Comparison of ENCODE assay signal across 8 cellular contexts in genomic region chr9:132169672-132170392, GRCh38. TPM values are rescaled to one million over a fixed set of nuclear protein-coding genes. Genes with fewer than 3 reads are reported as not detected.
DNase-seq lines count a peak whose midpoint lies in the region; ATAC-seq lines count a peak whose summit lies in the region.

No MANE protein-coding gene starts in this region.

- H3K4me3 ChIP-seq in CD8-positive, alpha-beta memory T cell (ENCODE audit: low read length) = no peak overlapping the region

- intact Hi-C loops in Right ventricle myocardium superior (cut with DNase I) = loop anchor here (5.0 kb wide), 1 partner anchor 67 kb away; no protein-coding TSS in a partner anchor
- intact Hi-C loops in sciatic nerve (cut with DNase I) = no loop called here

- CTCF ChIA-PET in CD8-positive, alpha-beta memory T cell (lab: Charles Lee) = interaction anchor here (0.9 to 2.6 kb wide), 12 partner anchors 10 to 324 kb away, joined by 3 to 26 read pairs (median 4); no protein-coding TSS in a partner anchor

- no peaks in the 10 kb centered on the region for H3K36me3 ChIP-seq in CD8-positive, alpha-beta memory T cell (ENCODE audit: insufficient read depth, low read length)

- no peak overlapping the region for H3K27ac Mint-ChIP-seq in CD8-positive, alpha-beta memory T cell

- peak; percentile 32 to 64 (median 42) for DNase-seq in CD8-positive, alpha-beta memory T cell
- DNase-seq in HuH-7.5 (ENCODE audit: low spot score) = peak; percentile 75
- DNase-seq in SK-N-DZ (ENCODE audit: low spot score) = peak; percentile 78
- DNase-seq in activated naive CD4-positive, alpha-beta T cell (lab: John Stamatoyannopoulos, UW) = peak in 3 of 4 experiments; percentile 26 to 51 (median 32)
- DNase-seq in Right ventricle myocardium superior = peak; percentile 67
- peak; percentile 73 for DNase-seq in sciatic nerve (ENCODE audit: low spot score)

- peaks cover 0 to 5% (median 4%) of the 10 kb centered on the region in 3 donors for H3K36me3 Mint-ChIP-seq in CD8-positive, alpha-beta memory T cell

- ATAC-seq in Right ventricle myocardium superior (ENCODE audit: poor library complexity) = peak; percentile 69
- peak; percentile 38 for ATAC-seq in sciatic nerve
- no peak for ATAC-seq in HG02885 (IDR thresholded peaks at IDR 0.05; ENCODE audit: poor library complexity, unreplicated experiment)
- no peak for ATAC-seq in GM18498 (IDR thresholded peaks at IDR 0.05; ENCODE audit: unreplicated experiment)

- H3K27me3 ChIP-seq in CD8-positive, alpha-beta memory T cell (ENCODE audit: insufficient read depth, low read length, poor library complexity, severe bottlenecking) = peaks cover 1% of the 10 kb centered on the region

- H3K4me1 Mint-ChIP-seq in CD8-positive, alpha-beta memory T cell = peaks cover 0 to 3% (median under 1%) of the 10 kb centered on the region in 3 donors

- H3K9me3 ChIP-seq in CD8-positive, alpha-beta memory T cell (ENCODE audit: low read length) = no peaks in the 10 kb centered on the region

- H3K27me3 Mint-ChIP-seq in CD8-positive, alpha-beta memory T cell = peaks cover 10 to 38% of the 10 kb centered on the region in 2 donors

- no peak overlapping the region for H3K4me3 Mint-ChIP-seq in CD8-positive, alpha-beta memory T cell

- no peak overlapping the region for H3K27ac ChIP-seq in CD8-positive, alpha-beta memory T cell (ENCODE audit: low read depth, low read length)

- POLR2A ChIA-PET in CD8-positive, alpha-beta memory T cell (lab: Charles Lee) = no interaction called here

- no peaks in the 10 kb centered on the region for H3K4me1 ChIP-seq in CD8-positive, alpha-beta memory T cell (ENCODE audit: insufficient read depth, low read length)

- no peaks in the 10 kb centered on the region for H3K9me3 Mint-ChIP-seq in CD8-positive, alpha-beta memory T cell

RNA-seq across cellular contexts. Expression of gene NTNG2, which starts 8.0 kb away (rescaled TPM):
- total RNA-seq in CD8-positive, alpha-beta memory T cell = 1 to 10 TPM; 1.3 to 2.0 TPM
- polyA plus RNA-seq in CD8-positive, alpha-beta memory T cell = 3.6 TPM
- 0.89 and 1.5 TPM in 2 replicates for polyA plus RNA-seq in SK-N-DZ (2014; cell fraction: cytosol; rRNA removed)
- 17.6 and 20.7 TPM in 2 replicates for polyA plus RNA-seq in SK-N-DZ (2014; cell fraction: nucleus; rRNA removed)
- total RNA-seq in Right ventricle myocardium superior = 1.8 TPM
- total RNA-seq in sciatic nerve = 3.2 TPM

Comparison
In these comparisons a context has a peak if more than half of its experiments do, and no peak if none do; other contexts are left out.
1. ATAC-seq: peak in Right ventricle myocardium superior (single experiment) and sciatic nerve (single experiment); none in HG02885 (single experiment) and GM18498 (single experiment).
2. Peak in every context shown above with its lines, with median percentiles within 50 percentile points of each other: DNase-seq.